Comparison of ENCODE assay signal across 1 cellular context in the genomic region with DNA sequence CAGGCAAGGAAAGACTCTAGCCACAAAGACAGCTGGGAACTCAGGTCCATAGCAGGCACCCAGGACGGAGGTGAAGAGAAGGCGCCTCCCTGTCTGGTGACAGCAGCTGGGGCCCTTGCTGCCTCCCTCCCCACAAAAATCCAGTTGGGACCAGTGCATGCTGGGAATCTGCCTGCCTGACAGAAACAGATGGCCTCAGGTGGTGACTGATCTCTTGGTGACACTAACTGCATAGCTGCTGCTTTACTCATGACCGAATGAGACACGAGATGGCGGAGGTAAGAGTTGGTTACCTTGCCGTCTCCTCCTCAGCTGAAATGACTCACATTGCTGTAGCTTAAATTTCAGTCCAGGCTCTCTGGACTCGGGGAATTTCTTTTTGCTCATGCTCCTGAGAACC.
TF ChIP-seq lines count a peak whose summit lies in the region.

No MANE protein-coding gene starts in this region.

TF ChIP-seq in K562, 482 proteins besides CTCF, POLR2A, EP300 and RAD21 (continued from another document):
- TF ChIP-seq ATF3 (IDR thresholded peaks at IDR 0.05) (peak; percentile 72), ATF3 (CRISPR knock-in tag; conservative IDR thresholded peaks at IDR 0.05) (no peak), SOX6 (IDR thresholded peaks at IDR 0.05) (0 out of 2 replicates have a peak, but pooled peaks have one; percentile 9), HMBOX1 (IDR thresholded peaks at IDR 0.05) (peak; percentile 45; the same call in 1 of the 2 replicates), FOSL1 (tag; conservative IDR thresholded peaks at IDR 0.05) (peak; percentile 71), CTBP1 (IDR thresholded peaks at IDR 0.05; ENCODE audit: borderline replicate concordance) (peak; percentile 80), TFAM (CRISPR knock-in tag; conservative IDR thresholded peaks at IDR 0.05) (no peak), KLF16 (IDR thresholded peaks at IDR 0.05) (peak; percentile 66), TCF3 (CRISPR knock-in tag; IDR thresholded peaks at IDR 0.05) (peak; percentile 57), JUND (IDR thresholded peaks at IDR 0.05; ENCODE audit: borderline replicate concordance, low read depth, low read length) (peak; percentile 72; the same call in 1 of the 2 replicates), JUND (tag; IDR thresholded peaks at IDR 0.05; ENCODE audit: borderline replicate concordance, low read depth, low read length) (peak; percentile 84; the same call in 2 of the 3 replicates), SMARCA4 (IDR thresholded peaks at IDR 0.05) (0 out of 2 replicates have a peak, but pooled peaks have one; percentile 16), LEF1 (IDR thresholded peaks at IDR 0.05) (peak; percentile 97), ZEB2 (IDR thresholded peaks at IDR 0.05) (peak; percentile 82), PKNOX1 (IDR thresholded peaks at IDR 0.05) (peak; percentile 97), HDAC6 (IDR thresholded peaks at IDR 0.05; ENCODE audit: low read depth, low read length) (0 out of 2 replicates have a peak, but pooled peaks have one; percentile 55), TRIM24 (IDR thresholded peaks at IDR 0.05) (peak in 1 of 2 experiments; percentile 14; a peak in 1 of 4 replicates), BHLHE40 (IDR thresholded peaks at IDR 0.05; ENCODE audit: low read length) (peak; percentile 49), SRF (CRISPR knock-in tag; IDR thresholded peaks at IDR 0.05) (peak in 1 of 2 experiments; percentile 83; a peak in 1 of 4 replicates), CBFA2T3 (IDR thresholded peaks at IDR 0.05) (peak; percentile 38; the same call in 1 of the 2 replicates), RCOR1 (IDR thresholded peaks at IDR 0.05; ENCODE audit: borderline replicate concordance in 1 of 2, low read depth in 2 of 2, low read length in 2 of 2) (0 out of 4 replicates have a peak, but pooled peaks of 1 of the 2 experiments have one; percentile 23), CEBPZ (IDR thresholded peaks at IDR 0.05; ENCODE audit: borderline replicate concordance, low read depth, low read length) (no peak)
- TF ChIP-seq, protein P1, sequence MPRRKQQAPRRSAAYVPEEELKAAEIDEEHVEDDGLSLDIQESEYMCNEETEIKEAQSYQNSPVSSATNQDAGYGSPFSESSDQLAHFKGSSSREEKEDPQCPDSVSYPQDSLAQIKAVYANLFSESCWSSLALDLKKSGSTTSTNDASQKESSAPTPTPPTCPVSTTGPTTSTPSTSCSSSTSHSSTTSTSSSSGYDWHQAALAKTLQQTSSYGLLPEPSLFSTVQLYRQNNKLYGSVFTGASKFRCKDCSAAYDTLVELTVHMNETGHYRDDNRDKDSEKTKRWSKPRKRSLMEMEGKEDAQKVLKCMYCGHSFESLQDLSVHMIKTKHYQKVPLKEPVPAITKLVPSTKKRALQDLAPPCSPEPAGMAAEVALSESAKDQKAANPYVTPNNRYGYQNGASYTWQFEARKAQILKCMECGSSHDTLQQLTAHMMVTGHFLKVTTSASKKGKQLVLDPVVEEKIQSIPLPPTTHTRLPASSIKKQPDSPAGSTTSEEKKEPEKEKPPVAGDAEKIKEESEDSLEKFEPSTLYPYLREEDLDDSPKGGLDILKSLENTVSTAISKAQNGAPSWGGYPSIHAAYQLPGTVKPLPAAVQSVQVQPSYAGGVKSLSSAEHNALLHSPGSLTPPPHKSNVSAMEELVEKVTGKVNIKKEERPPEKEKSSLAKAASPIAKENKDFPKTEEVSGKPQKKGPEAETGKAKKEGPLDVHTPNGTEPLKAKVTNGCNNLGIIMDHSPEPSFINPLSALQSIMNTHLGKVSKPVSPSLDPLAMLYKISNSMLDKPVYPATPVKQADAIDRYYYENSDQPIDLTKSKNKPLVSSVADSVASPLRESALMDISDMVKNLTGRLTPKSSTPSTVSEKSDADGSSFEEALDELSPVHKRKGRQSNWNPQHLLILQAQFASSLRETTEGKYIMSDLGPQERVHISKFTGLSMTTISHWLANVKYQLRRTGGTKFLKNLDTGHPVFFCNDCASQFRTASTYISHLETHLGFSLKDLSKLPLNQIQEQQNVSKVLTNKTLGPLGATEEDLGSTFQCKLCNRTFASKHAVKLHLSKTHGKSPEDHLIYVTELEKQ (CRISPR knock-in tag; IDR thresholded peaks at IDR 0.05), result 0 out of 2 replicates have a peak, but pooled peaks have one; percentile 44
- TF ChIP-seq, protein P2, sequence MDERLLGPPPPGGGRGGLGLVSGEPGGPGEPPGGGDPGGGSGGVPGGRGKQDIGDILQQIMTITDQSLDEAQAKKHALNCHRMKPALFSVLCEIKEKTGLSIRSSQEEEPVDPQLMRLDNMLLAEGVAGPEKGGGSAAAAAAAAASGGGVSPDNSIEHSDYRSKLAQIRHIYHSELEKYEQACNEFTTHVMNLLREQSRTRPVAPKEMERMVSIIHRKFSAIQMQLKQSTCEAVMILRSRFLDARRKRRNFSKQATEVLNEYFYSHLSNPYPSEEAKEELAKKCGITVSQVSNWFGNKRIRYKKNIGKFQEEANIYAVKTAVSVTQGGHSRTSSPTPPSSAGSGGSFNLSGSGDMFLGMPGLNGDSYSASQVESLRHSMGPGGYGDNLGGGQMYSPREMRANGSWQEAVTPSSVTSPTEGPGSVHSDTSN (CRISPR knock-in tag; IDR thresholded peaks at IDR 0.05; ENCODE audit: low read depth), result peak; percentile 79
- TF ChIP-seq, protein P2 (tag; conservative IDR thresholded peaks at IDR 0.05; ENCODE audit: low read depth), result peak; percentile 99
- TF ChIP-seq, protein P3, sequence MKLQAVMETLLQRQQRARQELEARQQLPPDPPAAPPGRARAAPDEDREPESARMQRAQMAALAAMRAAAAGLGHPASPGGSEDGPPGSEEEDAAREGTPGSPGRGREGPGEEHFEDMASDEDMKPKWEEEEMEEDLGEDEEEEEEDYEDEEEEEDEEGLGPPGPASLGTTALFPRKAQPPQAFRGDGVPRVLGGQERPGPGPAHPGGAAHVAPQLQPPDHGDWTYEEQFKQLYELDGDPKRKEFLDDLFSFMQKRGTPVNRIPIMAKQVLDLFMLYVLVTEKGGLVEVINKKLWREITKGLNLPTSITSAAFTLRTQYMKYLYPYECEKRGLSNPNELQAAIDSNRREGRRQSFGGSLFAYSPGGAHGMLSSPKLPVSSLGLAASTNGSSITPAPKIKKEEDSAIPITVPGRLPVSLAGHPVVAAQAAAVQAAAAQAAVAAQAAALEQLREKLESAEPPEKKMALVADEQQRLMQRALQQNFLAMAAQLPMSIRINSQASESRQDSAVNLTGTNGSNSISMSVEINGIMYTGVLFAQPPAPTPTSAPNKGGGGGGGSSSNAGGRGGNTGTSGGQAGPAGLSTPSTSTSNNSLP (IDR thresholded peaks at IDR 0.05; ENCODE audit: borderline replicate concordance, low read depth, low read length), result no peak
- TF ChIP-seq, protein P4, sequence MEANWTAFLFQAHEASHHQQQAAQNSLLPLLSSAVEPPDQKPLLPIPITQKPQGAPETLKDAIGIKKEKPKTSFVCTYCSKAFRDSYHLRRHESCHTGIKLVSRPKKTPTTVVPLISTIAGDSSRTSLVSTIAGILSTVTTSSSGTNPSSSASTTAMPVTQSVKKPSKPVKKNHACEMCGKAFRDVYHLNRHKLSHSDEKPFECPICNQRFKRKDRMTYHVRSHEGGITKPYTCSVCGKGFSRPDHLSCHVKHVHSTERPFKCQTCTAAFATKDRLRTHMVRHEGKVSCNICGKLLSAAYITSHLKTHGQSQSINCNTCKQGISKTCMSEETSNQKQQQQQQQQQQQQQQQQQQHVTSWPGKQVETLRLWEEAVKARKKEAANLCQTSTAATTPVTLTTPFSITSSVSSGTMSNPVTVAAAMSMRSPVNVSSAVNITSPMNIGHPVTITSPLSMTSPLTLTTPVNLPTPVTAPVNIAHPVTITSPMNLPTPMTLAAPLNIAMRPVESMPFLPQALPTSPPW (CRISPR knock-in tag; IDR thresholded peaks at IDR 0.05), result no peak; the same call in 1 of the 2 replicates
- TF ChIP-seq, protein P5, sequence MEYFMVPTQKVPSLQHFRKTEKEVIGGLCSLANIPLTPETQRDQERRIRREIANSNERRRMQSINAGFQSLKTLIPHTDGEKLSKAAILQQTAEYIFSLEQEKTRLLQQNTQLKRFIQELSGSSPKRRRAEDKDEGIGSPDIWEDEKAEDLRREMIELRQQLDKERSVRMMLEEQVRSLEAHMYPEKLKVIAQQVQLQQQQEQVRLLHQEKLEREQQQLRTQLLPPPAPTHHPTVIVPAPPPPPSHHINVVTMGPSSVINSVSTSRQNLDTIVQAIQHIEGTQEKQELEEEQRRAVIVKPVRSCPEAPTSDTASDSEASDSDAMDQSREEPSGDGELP (CRISPR knock-in tag; IDR thresholded peaks at IDR 0.05; ENCODE audit: borderline replicate concordance), result peak; percentile 91
TF ChIP-seq in K562: peak in this region for 32.
